Comparison of ENCODE assay signal across 26 cellular contexts in genomic region chr5:160036884-160037283, GRCh38.
"Had no signal": no experiment of that assay in that cellular context is flagged by ENCODE, and none has a peak within 500 bp of the region (broad histone marks: within the 10 kb centered on the region; RNA-seq: fewer than 3 reads in every experiment).

No MANE protein-coding gene starts in this region.

- H3K27ac Mint-ChIP-seq: activated naive CD8-positive, alpha-beta T cell treated with anti-CD3 and anti-CD28 coated beads, Interleukin-2, amount 10 ng/mL, durations not matched to agents 7 days and 5 days; activated T-cell treated with anti-CD3 and anti-CD28 coated beads, Interleukin-2, amount 50 U/mL, for 24 hours had no signal

- H3K9me3 ChIP-seq: esophagus squamous epithelium, SK-N-SH, thoracic aorta, upper lobe of left lung had no signal

- H3K4me2 ChIP-seq: SK-N-SH had no signal

- H3K9me3 Mint-ChIP-seq: activated naive CD8-positive, alpha-beta T cell treated with anti-CD3 and anti-CD28 coated beads, Interleukin-2, amount 10 ng/mL, durations not matched to agents 7 days and 5 days; activated T-cell treated with anti-CD3 and anti-CD28 coated beads, Interleukin-2, amount 50 U/mL, for 24 hours; effector memory CD8-positive, alpha-beta T cell; neural crest cell had no signal

- H3K4me3 Mint-ChIP-seq: activated naive CD8-positive, alpha-beta T cell treated with anti-CD3 and anti-CD28 coated beads, Interleukin-2, amount 10 ng/mL, durations not matched to agents 7 days and 5 days; activated T-cell treated with anti-CD3 and anti-CD28 coated beads, Interleukin-2, amount 50 U/mL, for 24 hours; effector memory CD8-positive, alpha-beta T cell; naive thymus-derived CD4-positive, alpha-beta T cell; neural crest cell had no signal

- ATAC-seq: activated CD4-positive, CD25-positive, alpha-beta regulatory T cell treated with anti-CD3 and anti-CD28 coated beads, Interleukin-2, amount 50 U/mL, for 24 hours; effector memory CD8-positive, alpha-beta T cell; left lobe of liver; naive thymus-derived CD4-positive, alpha-beta T cell had no signal

- H3K9ac ChIP-seq: SK-N-SH had no signal

- H3K4me3 ChIP-seq: cardiac muscle cell, dorsolateral prefrontal cortex, esophagus squamous epithelium, thoracic aorta, upper lobe of left lung had no signal

- DNase-seq: activated CD4-positive, alpha-beta T cell treated with anti-CD3 and anti-CD28 coated beads, Interleukin-2, amount 50 U/mL, for 1 hour; activated CD8-positive, alpha-beta memory T cell treated with anti-CD3 and anti-CD28 coated beads for 24 hours; activated CD8-positive, alpha-beta memory T cell treated with anti-CD3 and anti-CD28 coated beads, Interleukin-2, amount 50 U/mL, for 4 hours; activated naive CD4-positive, alpha-beta T cell treated with Interleukin-2 at 50 U/mL for 16 hours; activated naive CD8-positive, alpha-beta T cell treated with anti-CD3 and anti-CD28 coated beads, Interleukin-2, amount 10 ng/mL, durations not matched to agents 7 days and 5 days; activated T-cell treated with anti-CD3 and anti-CD28 coated beads, Interleukin-2, amount 50 U/mL, for 24 hours; effector memory CD8-positive, alpha-beta T cell; esophagus squamous epithelium; naive thymus-derived CD4-positive, alpha-beta T cell; occipital lobe; retina; SK-N-SH; stimulated activated CD4-positive, alpha-beta T cell treated with anti-CD3 and anti-CD28 coated beads, Interleukin-2, amount 100 ng/mL, for 48 hours; stimulated activated CD8-positive, alpha-beta memory T cell treated with anti-CD3 and anti-CD28 coated beads, Interleukin-4, amount 100 ng/mL, for 48 hours; stimulated activated naive CD4-positive, alpha-beta T cell; upper lobe of left lung had no signal

- H3K27ac ChIP-seq: cardiac muscle cell, esophagus squamous epithelium, upper lobe of left lung, VCaP had no signal

- H3K4me1 ChIP-seq: esophagus squamous epithelium had no signal

- H3K4me1 Mint-ChIP-seq: neural crest cell had no signal

- FAIRE-seq: colon, endothelial cell of umbilical vein, keratinocyte had no signal

- H3K27me3 Mint-ChIP-seq: activated naive CD8-positive, alpha-beta T cell treated with anti-CD3 and anti-CD28 coated beads, Interleukin-2, amount 10 ng/mL, durations not matched to agents 7 days and 5 days; activated T-cell treated with anti-CD3 and anti-CD28 coated beads, Interleukin-2, amount 50 U/mL, for 24 hours; effector memory CD8-positive, alpha-beta T cell; naive thymus-derived CD4-positive, alpha-beta T cell had no signal

- H3K27me3 ChIP-seq: cardiac muscle cell, dorsolateral prefrontal cortex, esophagus squamous epithelium, upper lobe of left lung had no signal
